Comparison of ENCODE assay signal across 8 cellular contexts in genomic region chr2:233384017-233384416, GRCh38. TPM values are rescaled to one million over a fixed set of nuclear protein-coding genes. Genes with fewer than 3 reads are reported as not detected.
DNase-seq lines count a peak whose midpoint lies in the region; ATAC-seq and TF ChIP-seq lines count a peak whose summit lies in the region.

No MANE protein-coding gene starts in this region.

- H3K9me3 Mint-ChIP-seq in glutamatergic neuron (ENCODE audit: unreplicated experiment) = peaks cover 5% of the 10 kb centered on the region

- no TSS peak for BruUV-seq in A673 (replicated peaks; lab: Mats Ljungman, UMichigan)

- in situ Hi-C loops in G401 (cut with HindIII; ENCODE audit: low sequenced_read_pairs) = no loop called here

- peaks cover 17% of the 10 kb centered on the region for H3F3A ChIP-seq in DOHH2 (ENCODE audit: control insufficient read depth, insufficient read depth)

- H3K4me2 ChIP-seq in DOHH2 (ENCODE audit: low read length) = peak overlapping the region; percentile 88

- H3K27ac ChIP-seq in A673 (ENCODE audit: low read depth, low read length, poor library complexity, severe bottlenecking) (peak overlapping the region; percentile 56), DOHH2 (ENCODE audit: low read depth, low read length) (peak overlapping the region; percentile 90), RWPE1 (peak overlapping the region; percentile 58), left lung (no peak overlapping the region)

- peaks cover 2% of the 10 kb centered on the region for H3K27me3 Mint-ChIP-seq in glutamatergic neuron (ENCODE audit: unreplicated experiment)

- H3K79me2 ChIP-seq in DOHH2 (ENCODE audit: control insufficient read depth, low read length) = peaks cover 78% of the 10 kb centered on the region

- H3K9me3 ChIP-seq in A673 (ENCODE audit: low read depth, low read length, poor library complexity, severe bottlenecking) (no peaks in the 10 kb centered on the region), DOHH2 (ENCODE audit: control insufficient read depth, insufficient read depth, low read length) (no peaks in the 10 kb centered on the region), left lung (no peaks in the 10 kb centered on the region)

- TF ChIP-seq CTCF in A673 (conservative IDR thresholded peaks at IDR 0.05; ENCODE audit: low read depth, low read length) (no peak), DOHH2 (IDR thresholded peaks at IDR 0.05; ENCODE audit: low read depth, low read length, poor library complexity, severe bottlenecking) (peak; percentile 60), RWPE1 (conservative IDR thresholded peaks at IDR 0.05; ENCODE audit: low read depth) (no peak), glutamatergic neuron (IDR thresholded peaks at IDR 0.05; ENCODE audit: partially characterized antibody, unreplicated experiment) (no peak), left lung (IDR thresholded peaks at IDR 0.05) (no peak)

- H3K36me3 ChIP-seq in A673 (ENCODE audit: insufficient read depth, low read length, poor library complexity, severe bottlenecking) (peaks cover 2% of the 10 kb centered on the region), DOHH2 (ENCODE audit: control insufficient read depth, low read length) (peaks cover 17% of the 10 kb centered on the region), left lung (peaks cover 0 to 1% of the 10 kb centered on the region in 2 donors)

- H3K4me3 Mint-ChIP-seq in glutamatergic neuron (ENCODE audit: unreplicated experiment) = no peak overlapping the region

- peaks cover 20% of the 10 kb centered on the region for H4K20me1 ChIP-seq in DOHH2 (ENCODE audit: control insufficient read depth, insufficient read depth, low read depth, low read length)

- H3K4me1 Mint-ChIP-seq in glutamatergic neuron (ENCODE audit: low read depth, unreplicated experiment) = peaks cover 27% of the 10 kb centered on the region

- no peak for ATAC-seq in left lung

- POLR2A ChIA-PET in A673 (lab: Charles Lee; ENCODE audit: low non-redundant PET) = no interaction called here
- POLR2A ChIA-PET in RWPE1 (lab: Yijun Ruan, JAX; ENCODE audit: low non-redundant PET) = no interaction called here

- H3K4me3 ChIP-seq in A673 (ENCODE audit: low read depth, low read length, poor library complexity, severe bottlenecking) = no peak overlapping the region
- H3K4me3 ChIP-seq in DOHH2 (ENCODE audit: low read length) = peak overlapping the region; percentile 58
- H3K4me3 ChIP-seq in left lung = no peak overlapping the region

- intact Hi-C loops in A673 (cut with micrococcal nuclease; ENCODE audit: unreplicated experiment) (no loop called here), left lung (cut with DNase I) (no loop called here)

- H3K27me3 ChIP-seq in A673 (replicated peaks; ENCODE audit: insufficient read depth, low read depth, low read length, poor library complexity) = no peaks in the 10 kb centered on the region
- H3K27me3 ChIP-seq in DOHH2 (ENCODE audit: control insufficient read depth, low read length) = no peaks in the 10 kb centered on the region
- H3K27me3 ChIP-seq in left lung = no peaks in the 10 kb centered on the region

- H3K4me1 ChIP-seq in A673 (ENCODE audit: insufficient read depth, low read length, poor library complexity, severe bottlenecking) = peaks cover 42% of the 10 kb centered on the region
- H3K4me1 ChIP-seq in DOHH2 (ENCODE audit: control insufficient read depth, low read length) = peaks cover 93% of the 10 kb centered on the region
- peaks cover 21 to 53% of the 10 kb centered on the region in 2 donors for H3K4me1 ChIP-seq in left lung

- no peaks in the 10 kb centered on the region for H3K36me3 Mint-ChIP-seq in glutamatergic neuron (ENCODE audit: unreplicated experiment)

- CTCF ChIA-PET in A673 (lab: Charles Lee) = no interaction called here
- CTCF ChIA-PET in RWPE1 (lab: Yijun Ruan, JAX) = interaction anchor here (0.6 to 0.8 kb wide), 2 partner anchors 60 to 105 kb away, joined by 4 to 6 read pairs; no protein-coding TSS in a partner anchor

- no peak for DNase-seq in A673 (ENCODE audit: low spot score)
- no peak for DNase-seq in RWPE1 (ENCODE audit: low spot score)
- DNase-seq in glutamatergic neuron = peak; percentile 48
- no peak for DNase-seq in GM03348 (ENCODE audit: low spot score)
- DNase-seq in DMS79 treated with DMSO at 0.1 percent for 48 hours (lab: John Stamatoyannopoulos, UW) = no peak
- DNase-seq in left lung = no peak
- DNase-seq in G401 (ENCODE audit: low spot score) = no peak

- no peaks in the 10 kb centered on the region for H3K9me2 ChIP-seq in DOHH2 (replicated peaks; ENCODE audit: control insufficient read depth, low read length)

- H3K27ac Mint-ChIP-seq in glutamatergic neuron (ENCODE audit: unreplicated experiment) = peak overlapping the region; percentile 43

RNA-seq across cellular contexts. Expression of gene DGKD, which starts 29.7 kb away (rescaled TPM):
- total RNA-seq in A673 (2021) = 106 and 128 TPM in 2 replicates
- 67.6 TPM for total RNA-seq in glutamatergic neuron (ENCODE audit: unreplicated experiment)
- 10 to 100 TPM; 87.7 to 98.0 TPM for total RNA-seq in left lung
- total RNA-seq in G401 (2014; rRNA removed; shearing (Covaris generic)) = 15.6 and 20.4 TPM in 2 replicates

Comparison
In these comparisons a context has a peak if more than half of its experiments do, and no peak if none do; other contexts are left out.
1. H3K27ac ChIP-seq: peak in A673 (single experiment), DOHH2 (single experiment) and RWPE1 (single experiment); none in left lung (0 of 2).